ENCODE assay signal across 10 cellular contexts in genomic region chr5:16886366-16886736, GRCh38. TPM values are rescaled to one million over a fixed set of nuclear protein-coding genes. Genes with fewer than 3 reads are reported as not detected.
DNase-seq lines count a peak whose midpoint lies in the region; ATAC-seq and TF ChIP-seq lines count a peak whose summit lies in the region.
"Had no signal": no experiment of that assay in that cellular context is flagged by ENCODE, and none has a peak within 500 bp of the region (broad histone marks: within the 10 kb centered on the region; RNA-seq: fewer than 3 reads in every experiment).

No MANE protein-coding gene starts in this region.

- DNase-seq in EH (ENCODE audit: low read depth) (peak; percentile 84), SK-N-MC (ENCODE audit: low read depth, low spot score) (no peak), foreskin melanocyte (peak; percentile 85), OCI-LY7 (ENCODE audit: low spot score) (no peak), NCI-H1694 treated with DMSO at 0.1 percent for 48 hours (lab: John Stamatoyannopoulos, UW) (no peak), NOMO-1 treated with dmso at 0.1 percent for 144 hours (lab: John Stamatoyannopoulos, UW; ENCODE audit: unreplicated experiment) (no peak)
- DNase-seq: NCI-H187 treated with DMSO at 0.1 percent for 48 hours, T-helper 17 cell had no signal

- no peak for ATAC-seq in HG02981 (IDR thresholded peaks at IDR 0.05; ENCODE audit: unreplicated experiment)
- ATAC-seq: T-helper 17 cell had no signal

- H3K9me3 ChIP-seq in SK-N-MC (ENCODE audit: low read depth, low read length) (no peaks in the 10 kb centered on the region), skeletal muscle tissue (ENCODE audit: control insufficient read depth in 3 of 3, low read length in 3 of 3) (no peaks in the 10 kb centered on the region), OCI-LY7 (ENCODE audit: low read length) (no peaks in the 10 kb centered on the region)

- peaks cover 31% of the 10 kb centered on the region for H3K36me3 ChIP-seq in SK-N-MC (ENCODE audit: insufficient read depth, low read length)
- no peaks in the 10 kb centered on the region for H3K36me3 ChIP-seq in skeletal muscle tissue (ENCODE audit: control insufficient read depth in 3 of 3, insufficient read depth in 3 of 3, low read length in 3 of 3)
- no peaks in the 10 kb centered on the region for H3K36me3 ChIP-seq in OCI-LY7 (ENCODE audit: insufficient read depth, low read length)

- intact Hi-C loops in OCI-LY7 (cut with micrococcal nuclease; ENCODE audit: unreplicated experiment) = no loop called here

- CTCF ChIA-PET in OCI-LY7 (lab: Charles Lee; ENCODE audit: unreplicated experiment) = no interaction called here

- no peak overlapping the region for H2AFZ ChIP-seq in OCI-LY7 (ENCODE audit: low read length)

- H3K27me3 ChIP-seq in skeletal muscle tissue (ENCODE audit: control insufficient read depth in 3 of 3, insufficient read depth in 3 of 3, low read length in 3 of 3) = no peaks in the 10 kb centered on the region

- H3K27ac ChIP-seq in SK-N-MC (peak overlapping the region; percentile 98), skeletal muscle tissue (ENCODE audit: low read depth, low read length) (peak overlapping the region; percentile 33), OCI-LY7 (ENCODE audit: low read depth, low read length, poor library complexity, severe bottlenecking) (no peak overlapping the region)

- POLR2A ChIA-PET in OCI-LY7 (lab: Charles Lee) = interaction anchor here (0.6 kb wide), 1 partner anchor 1185 kb away, joined by 3 read pairs; no protein-coding TSS in a partner anchor

- no peak for TF ChIP-seq CTCF in OCI-LY7 (conservative IDR thresholded peaks at IDR 0.05; ENCODE audit: low read length)

- no TSS peak for BruUV-seq in OCI-LY7 (replicated peaks; lab: Mats Ljungman, UMichigan)

- H3K9me2 ChIP-seq in OCI-LY7 (ENCODE audit: insufficient read depth, low read length) = no peaks in the 10 kb centered on the region

- H3K4me3 ChIP-seq in SK-N-MC = peak overlapping the region; percentile 40
- no peak overlapping the region for H3K4me3 ChIP-seq in skeletal muscle tissue (ENCODE audit: low read length in 3 of 3)
- no peak overlapping the region for H3K4me3 ChIP-seq in OCI-LY7 (ENCODE audit: low read depth, low read length, poor library complexity, severe bottlenecking)

- H4K20me1 ChIP-seq in OCI-LY7 (ENCODE audit: insufficient read depth, low read length) = no peaks in the 10 kb centered on the region

- peak overlapping the region; percentile 42 for H3K9ac ChIP-seq in SK-N-MC (ENCODE audit: insufficient read length)
- H3K9ac ChIP-seq in skeletal muscle tissue (ENCODE audit: low read depth in 1 of 3, low read length in 3 of 3) = no peak overlapping the region

- no peak overlapping the region for H3K4me2 ChIP-seq in OCI-LY7 (ENCODE audit: low read length)

- H3K4me1 ChIP-seq in skeletal muscle tissue (ENCODE audit: control insufficient read depth in 3 of 3, insufficient read depth in 3 of 3, low read length in 3 of 3) = peaks cover 6 to 7% (median 7%) of the 10 kb centered on the region in 3 donors
- H3K4me1 ChIP-seq in OCI-LY7 (ENCODE audit: insufficient read depth, low read length, poor library complexity, severe bottlenecking) = no peaks in the 10 kb centered on the region

- H3K79me2 ChIP-seq in OCI-LY7 (ENCODE audit: insufficient read depth, low read depth, low read length) = no peaks in the 10 kb centered on the region

RNA-seq across cellular contexts. Expression of gene MYO10, which starts 49.7 kb away (rescaled TPM):
- total RNA-seq in skeletal muscle tissue = 27.1 TPM
- 0.03 TPM in 1 of 2 replicates, not detected in the other for total RNA-seq in OCI-LY7 (2014; rRNA removed; shearing (Covaris generic))
- total RNA-seq in OCI-LY7 (2022) = 1.7 TPM in 2 replicates

Comparison
In these comparisons a context has a peak if more than half of its experiments do, and no peak if none do; other contexts are left out.
1. DNase-seq: peak in EH (single experiment) and foreskin melanocyte (single experiment); none in SK-N-MC (single experiment), OCI-LY7 (single experiment), NCI-H1694 treated with DMSO at 0.1 percent for 48 hours (single experiment) and NOMO-1 treated with dmso at 0.1 percent for 144 hours (single experiment).
2. RNA of gene MYO10, which starts 49.7 kb away (total RNA-seq): 27.1 TPM in skeletal muscle tissue (single experiment); 0.03 to 1.7 TPM in OCI-LY7; every median in the first group is over 10 times any median in the second.